8 cellular contexts compared by ENCODE assay signal in the genomic region with DNA sequence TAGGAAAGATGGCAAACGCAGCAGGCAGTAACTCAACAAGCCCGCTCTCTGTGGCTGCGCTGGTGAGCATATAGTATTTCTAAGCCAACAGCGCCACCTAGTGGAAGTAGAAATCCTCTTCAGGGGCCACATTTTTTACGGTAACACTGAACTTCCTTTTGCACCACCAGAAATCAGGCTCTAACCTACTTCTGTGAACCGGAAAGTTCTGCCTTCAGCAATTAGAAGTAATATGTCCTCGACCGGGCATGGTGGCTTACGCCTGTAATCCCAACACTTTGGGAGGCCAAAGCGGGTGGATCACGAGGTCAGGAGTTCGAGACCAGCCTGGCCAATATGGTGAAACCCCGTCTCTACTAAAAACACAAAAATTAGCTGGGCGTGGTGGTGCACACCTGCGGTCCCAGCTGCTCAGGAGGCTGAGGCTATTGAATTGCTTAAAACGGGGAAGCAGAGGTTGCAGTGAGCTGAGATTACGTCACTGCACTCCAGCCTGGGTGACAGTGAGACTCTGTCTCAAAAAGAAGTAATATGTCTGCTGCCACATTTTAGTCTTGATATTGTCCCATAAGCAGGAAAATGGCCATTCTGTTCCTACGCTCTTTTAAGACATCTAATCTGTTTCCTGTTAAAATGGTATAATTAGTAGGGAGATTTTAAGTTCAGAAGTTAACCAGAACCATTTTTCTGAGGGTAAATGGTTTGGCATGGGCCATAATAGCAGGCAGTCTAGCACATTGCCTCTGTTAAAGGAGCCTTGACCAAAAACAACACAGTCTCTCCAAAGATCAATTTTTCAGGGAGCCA. TPM values are rescaled to one million over a fixed set of nuclear protein-coding genes. Genes with fewer than 3 reads are reported as not detected.
A peak's percentile ranks its signal among the peaks of the same experiment; 100 is the strongest.
DNase-seq lines count a peak whose midpoint lies in the region; ATAC-seq and TF ChIP-seq lines count a peak whose summit lies in the region.

No MANE protein-coding gene starts in this region.

- H3K27me3 Mint-ChIP-seq in Calu3 (ENCODE audit: unreplicated experiment) (no peaks in the 10 kb centered on the region), osteocyte (ENCODE audit: unreplicated experiment) (peaks cover 47% of the 10 kb centered on the region)
- peaks cover 2% of the 10 kb centered on the region for H3K27me3 Mint-ChIP-seq in activated naive CD4-positive, alpha-beta T cell treated with anti-CD3 and anti-CD28 coated beads for 36 hours (ENCODE audit: low read depth)

- H3K79me2 ChIP-seq in MM.1S (ENCODE audit: low read length) = no peaks in the 10 kb centered on the region

- no TSS peak for BruUV-seq in Calu3 (replicated peaks; lab: Mats Ljungman, UMichigan)

- H3K27me3 ChIP-seq in MM.1S (replicated peaks; ENCODE audit: insufficient read depth, low read length) (no peaks in the 10 kb centered on the region), thyroid gland (no peaks in the 10 kb centered on the region)

- H4K20me1 ChIP-seq in MM.1S (ENCODE audit: insufficient read depth, low read length) = no peaks in the 10 kb centered on the region

- peak overlapping the region; percentile 54 for H3K4me3 Mint-ChIP-seq in Calu3 (ENCODE audit: low read depth, unreplicated experiment)
- peak overlapping the region; percentile 65 for H3K4me3 Mint-ChIP-seq in activated naive CD4-positive, alpha-beta T cell treated with anti-CD3 and anti-CD28 coated beads for 36 hours
- no peak overlapping the region for H3K4me3 Mint-ChIP-seq in osteocyte (ENCODE audit: unreplicated experiment)

- H3K4me3 ChIP-seq in MM.1S (ENCODE audit: low read length) (peak overlapping the region; percentile 58), thyroid gland (replicated peaks in 1 of 3) (no peak overlapping the region)

- no peak for TF ChIP-seq POLR2A in thyroid gland (IDR thresholded peaks at IDR 0.05)

- peak overlapping the region; percentile 83 for H2AFZ ChIP-seq in MM.1S (ENCODE audit: low read length)

- H3K9me2 ChIP-seq in MM.1S (replicated peaks; ENCODE audit: insufficient read depth, low read length) = no peaks in the 10 kb centered on the region

- TF ChIP-seq CTCF in Calu3 (IDR thresholded peaks at IDR 0.05; ENCODE audit: unreplicated experiment) (peak; percentile 74), MM.1S (IDR thresholded peaks at IDR 0.05; ENCODE audit: low read length) (peak; percentile 78), osteocyte (IDR thresholded peaks at IDR 0.05) (peak; percentile 88), thyroid gland (IDR thresholded peaks at IDR 0.05) (peak; percentile 65 to 96 (median 87))

- no peaks in the 10 kb centered on the region for H3K9me3 ChIP-seq in MM.1S (replicated peaks; ENCODE audit: insufficient read depth, low read length)
- no peaks in the 10 kb centered on the region for H3K9me3 ChIP-seq in thyroid gland

- H3K27ac Mint-ChIP-seq in Calu3 (ENCODE audit: unreplicated experiment) = no peak overlapping the region
- H3K27ac Mint-ChIP-seq in activated naive CD4-positive, alpha-beta T cell treated with anti-CD3 and anti-CD28 coated beads for 36 hours = peak overlapping the region; percentile 69
- no peak overlapping the region for H3K27ac Mint-ChIP-seq in osteocyte (ENCODE audit: unreplicated experiment)

- intact Hi-C loops in Calu3 (cut with micrococcal nuclease; ENCODE audit: unreplicated experiment) (loop anchor here (1.0 to 2.0 kb wide), 5 partner anchors 50 to 496 kb away; no protein-coding TSS in a partner anchor), thyroid gland (cut with DNase I) (loop anchor here (5.0 kb wide), 1 partner anchor 417 kb away; no protein-coding TSS in a partner anchor)
- intact Hi-C loops in activated naive CD4-positive, alpha-beta T cell treated with anti-CD3 and anti-CD28 coated beads for 36 hours (cut with micrococcal nuclease) = loop anchor here (1.0 to 10.0 kb wide), 6 partner anchors 51 to 714 kb away; a partner anchor contains a TSS

- H3K36me3 Mint-ChIP-seq in Calu3 (ENCODE audit: insufficient read depth, unreplicated experiment) (no peaks in the 10 kb centered on the region), osteocyte (ENCODE audit: unreplicated experiment) (no peaks in the 10 kb centered on the region)
- no peaks in the 10 kb centered on the region for H3K36me3 Mint-ChIP-seq in activated naive CD4-positive, alpha-beta T cell treated with anti-CD3 and anti-CD28 coated beads for 36 hours (ENCODE audit: low read depth)

- H3K4me1 Mint-ChIP-seq in Calu3 (ENCODE audit: low read depth, unreplicated experiment) (peaks cover 18% of the 10 kb centered on the region), osteocyte (ENCODE audit: unreplicated experiment) (peaks cover 4% of the 10 kb centered on the region)
- peaks cover 20% of the 10 kb centered on the region for H3K4me1 Mint-ChIP-seq in activated naive CD4-positive, alpha-beta T cell treated with anti-CD3 and anti-CD28 coated beads for 36 hours (ENCODE audit: low read depth)

- DNase-seq in Calu3 (peak; percentile 75), MM.1S (peak; percentile 89), SK-MEL-5 (ENCODE audit: low read depth, low spot score) (peak; percentile 87), glomerular endothelial cell (ENCODE audit: extremely low read depth, low read depth, low spot score) (peak; percentile 63), osteocyte (ENCODE audit: extremely low spot score, unreplicated experiment) (no peak), thyroid gland (peak; percentile 78 to 80)
- peak; percentile 89 for DNase-seq in activated naive CD4-positive, alpha-beta T cell treated with anti-CD3 and anti-CD28 coated beads for 36 hours

- no peak overlapping the region; the same call in 1 of the 2 replicates for H3K9ac ChIP-seq in MM.1S (ENCODE audit: low read length)

- WGBS in thyroid gland, 2 donors = 38 to 39% methylated on average over 18 of the region's 18 CpGs

- CTCF ChIA-PET in Calu3 (lab: Charles Lee) = no interaction called here
- CTCF ChIA-PET in activated naive CD4-positive, alpha-beta T cell treated with anti-CD3 and anti-CD28 coated beads for 36 hours (lab: Charles Lee) = interaction anchor here (0.6 to 2.3 kb wide), 9 partner anchors 9 to 468 kb away, joined by 3 to 8 read pairs (median 3); no protein-coding TSS in a partner anchor

- H3K9me3 Mint-ChIP-seq in Calu3 (ENCODE audit: low read depth, unreplicated experiment) = no peaks in the 10 kb centered on the region
- H3K9me3 Mint-ChIP-seq in activated naive CD4-positive, alpha-beta T cell treated with anti-CD3 and anti-CD28 coated beads for 36 hours = no peaks in the 10 kb centered on the region
- no peaks in the 10 kb centered on the region for H3K9me3 Mint-ChIP-seq in osteocyte (ENCODE audit: unreplicated experiment)

- H3K4me2 ChIP-seq in MM.1S (ENCODE audit: low read depth, low read length) = peak overlapping the region; percentile 76

- ATAC-seq in GM21619 (IDR thresholded peaks at IDR 0.05; ENCODE audit: unreplicated experiment) = peak; percentile 81

- H3K27ac ChIP-seq in MM.1S (ENCODE audit: low read length) (no peak overlapping the region), thyroid gland (no peak overlapping the region)

- H3K4me1 ChIP-seq in MM.1S (ENCODE audit: low read length) (no peaks in the 10 kb centered on the region), thyroid gland (no peaks in the 10 kb centered on the region)

- peaks cover 3% of the 10 kb centered on the region; the same call in 1 of the 2 replicates for H3F3A ChIP-seq in MM.1S (ENCODE audit: insufficient read depth, low read length)

- H3K36me3 ChIP-seq in MM.1S (replicated peaks; ENCODE audit: insufficient read depth, low read length) (no peaks in the 10 kb centered on the region), thyroid gland (no peaks in the 10 kb centered on the region)

- in situ Hi-C loops in SK-MEL-5 (cut with HindIII; ENCODE audit: low pct_unique_long_range_greater_than_20kb, low sequenced_read_pairs) = no loop called here

RNA-seq across cellular contexts. Expression of a gene that starts 26.7 kb away (rescaled TPM):
- 0.47 TPM in 1 of 2 replicates, not detected in the other for total RNA-seq in Calu3 (2022)
- not detected in 2 replicates for total RNA-seq in SK-MEL-5 (2014; rRNA removed; shearing (Covaris generic))
- polyA plus RNA-seq in SK-MEL-5 (2015; cell fraction: cytosol; rRNA removed) = not detected in 2 replicates
- polyA plus RNA-seq in SK-MEL-5 (2015; cell fraction: nucleus; rRNA removed) = not detected in 2 replicates
- not detected for total RNA-seq in activated naive CD4-positive, alpha-beta T cell treated with anti-CD3 and anti-CD28 coated beads for 36 hours
- not detected in 2 replicates for total RNA-seq in glomerular endothelial cell
- not detected in 2 replicates for total RNA-seq in osteocyte
- total RNA-seq in thyroid gland = not detected

RNA-seq across cellular contexts. Expression of a gene that starts 56.6 kb away (rescaled TPM):
- total RNA-seq in Calu3 (2022) (not detected in 2 replicates), glomerular endothelial cell (0.53 and 0.78 TPM in 2 replicates), osteocyte (not detected in 2 replicates), thyroid gland (under 1 TPM in 2 of 4 donors, not detected in 2; 0.45 to 0.63 TPM)
- total RNA-seq in SK-MEL-5 (2014; rRNA removed; shearing (Covaris generic)) = not detected in 2 replicates
- polyA plus RNA-seq in SK-MEL-5 (2015; cell fraction: cytosol; rRNA removed) = not detected in 2 replicates
- polyA plus RNA-seq in SK-MEL-5 (2015; cell fraction: nucleus; rRNA removed) = not detected in 2 replicates
- not detected for total RNA-seq in activated naive CD4-positive, alpha-beta T cell treated with anti-CD3 and anti-CD28 coated beads for 36 hours
